Comparison of ENCODE assay signal across 18 cellular contexts in the genomic region with DNA sequence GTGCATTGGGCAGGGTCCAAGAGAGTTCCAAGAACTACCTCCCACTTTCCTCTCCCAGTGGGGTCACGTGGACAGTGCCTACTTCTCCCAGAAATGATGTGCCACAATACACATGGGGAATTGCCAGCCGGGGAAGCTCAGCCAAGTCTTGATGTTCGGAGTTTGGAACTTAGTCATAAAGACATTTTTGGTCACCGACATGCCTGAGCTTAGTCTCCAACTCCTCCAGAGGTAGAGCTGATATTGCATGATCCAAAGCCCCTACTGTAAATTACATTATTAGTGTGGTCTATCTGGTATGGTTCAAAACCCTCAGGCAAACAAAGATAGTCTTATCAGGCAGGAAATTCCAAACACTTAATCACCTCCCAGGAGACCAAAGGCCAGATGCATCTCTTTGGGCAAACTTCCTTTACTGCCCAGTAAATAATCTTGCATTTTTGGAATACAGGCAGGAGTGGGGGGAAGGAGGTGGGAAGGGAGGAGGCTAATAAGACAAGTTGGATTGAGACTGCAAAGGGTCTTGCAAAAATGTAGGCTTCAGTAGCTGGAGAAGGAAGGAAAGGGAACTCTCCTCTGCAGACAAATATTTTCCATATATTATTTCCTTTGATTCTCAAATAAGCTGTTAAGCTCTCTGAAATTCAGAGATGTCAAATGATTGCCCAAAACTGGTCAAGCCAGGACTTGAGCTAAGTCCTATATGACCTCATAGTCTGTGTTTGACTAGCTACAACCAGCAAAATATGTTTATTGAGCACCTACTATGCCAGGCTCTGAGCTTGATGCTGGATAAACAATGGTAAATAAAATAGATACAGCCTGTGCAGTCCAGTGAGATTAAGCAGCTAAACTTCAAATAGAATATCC.
DNase-seq lines count a peak whose midpoint lies in the region; ATAC-seq, FAIRE-seq and TF ChIP-seq lines count a peak whose summit lies in the region.
"Had no signal": no experiment of that assay in that cellular context is flagged by ENCODE, and none has a peak within 500 bp of the region (broad histone marks: within the 10 kb centered on the region; RNA-seq: fewer than 3 reads in every experiment).

No MANE protein-coding gene starts in this region.

- H3K9me3 ChIP-seq in Caco-2, result no peaks in the 10 kb centered on the region
- H3K9me3 ChIP-seq: gastrocnemius medialis, thyroid gland had no signal

- intact Hi-C loops in Caco-2 (cut with micrococcal nuclease; ENCODE audit: unreplicated experiment), result loop anchor here (1.0 to 10.0 kb wide), 2 partner anchors 61 to 120 kb away; no protein-coding TSS in a partner anchor

- peaks cover 13% of the 10 kb centered on the region for H3K36me3 Mint-ChIP-seq in Caco-2 (ENCODE audit: insufficient read depth, unreplicated experiment)
- H3K36me3 Mint-ChIP-seq in activated T-cell treated with anti-CD3 and anti-CD28 coated beads, Interleukin-2, amount 50 U/mL, for 4 hours (ENCODE audit: insufficient read depth), result no peaks in the 10 kb centered on the region

- H3K4me3 ChIP-seq in Caco-2 (ENCODE audit: low read depth, low read length), result no peak overlapping the region
- H3K4me3 ChIP-seq in bronchial epithelial cell (ENCODE audit: low read depth, low read length), result no peak overlapping the region
- H3K4me3 ChIP-seq: BLaER1 treated with 17β-estradiol and CSF1 and Interleukin-3, amounts not matched to agents 10 nM and 100 nM; gastrocnemius medialis; thyroid gland had no signal

- H3K27me3 ChIP-seq in Caco-2 (replicated peaks; ENCODE audit: control insufficient read depth, insufficient read depth, low read length) (no peaks in the 10 kb centered on the region), bronchial epithelial cell (ENCODE audit: control insufficient read depth, insufficient read depth, low read length) (no peaks in the 10 kb centered on the region)
- H3K27me3 ChIP-seq: BLaER1 treated with 17β-estradiol and CSF1 and Interleukin-3, amounts not matched to agents 10 nM and 100 nM; gastrocnemius medialis; thyroid gland had no signal

- ATAC-seq in omental fat pad (ENCODE audit: low FRiP score) (peak; percentile 81), HG03432 (IDR thresholded peaks at IDR 0.05; ENCODE audit: unreplicated experiment) (no peak)
- ATAC-seq in activated T-cell treated with anti-CD3 and anti-CD28 coated beads, Interleukin-2, amount 50 U/mL, for 4 hours, result no peak
- ATAC-seq: gastrocnemius medialis had no signal

- peaks cover 40% of the 10 kb centered on the region for H3K4me1 Mint-ChIP-seq in Caco-2 (ENCODE audit: low read depth, unreplicated experiment)
- no peaks in the 10 kb centered on the region for H3K4me1 Mint-ChIP-seq in activated T-cell treated with anti-CD3 and anti-CD28 coated beads, Interleukin-2, amount 50 U/mL, for 4 hours (ENCODE audit: low read depth)

- TF ChIP-seq CTCF in Caco-2 (IDR thresholded peaks at IDR 0.05; ENCODE audit: insufficient read depth in 1 of 2, low read depth in 1 of 2, low read length in 1 of 2, severe bottlenecking in 1 of 2, unreplicated experiment in 1 of 2) (no peak), bronchial epithelial cell (IDR thresholded peaks at IDR 0.05; ENCODE audit: insufficient read depth, low read length, severe bottlenecking) (no peak), omental fat pad (IDR thresholded peaks at IDR 0.05) (no peak)

- POLR2A ChIA-PET in Caco-2 (lab: Charles Lee), result interaction anchor here (0.7 kb wide), 1 partner anchor 34 kb away, joined by 3 read pairs; no protein-coding TSS in a partner anchor

- no peaks in the 10 kb centered on the region; the same call in 1 of the 2 replicates for H3K36me3 ChIP-seq in Caco-2 (ENCODE audit: control insufficient read depth, insufficient read depth, low read length)
- no peaks in the 10 kb centered on the region for H3K36me3 ChIP-seq in bronchial epithelial cell (ENCODE audit: control insufficient read depth, insufficient read depth, low read length)
- H3K36me3 ChIP-seq: BLaER1 treated with 17β-estradiol and CSF1 and Interleukin-3, amounts not matched to agents 10 nM and 100 nM; gastrocnemius medialis; thyroid gland had no signal

- peak overlapping the region; percentile 71 for H3K27ac Mint-ChIP-seq in Caco-2 (ENCODE audit: unreplicated experiment)
- H3K27ac Mint-ChIP-seq: activated T-helper 1 cell treated with anti-CD3 and anti-CD28 coated beads, Interleukin-12 subunit alpha, Interleukin-12 subunit beta, Interleukin-2, Interleukin-4 antibody, amounts not matched to agents 30 ng/mL and 10 ng/mL and 1 ng/mL, durations not matched to agents 14 hours and 24 hours and 36 hours had no signal

- no TSS peak for BruUV-seq in Caco-2 (replicated peaks; lab: Mats Ljungman, UMichigan)

- peaks cover 26% of the 10 kb centered on the region for H3K4me1 ChIP-seq in Caco-2
- H3K4me1 ChIP-seq: gastrocnemius medialis, parathyroid adenoma, thyroid gland had no signal

- no peak for FAIRE-seq in bronchial epithelial cell (lab: Jason Lieb, UNC)
- FAIRE-seq: G401.6 had no signal

- H3K27me3 Mint-ChIP-seq in Caco-2 (ENCODE audit: insufficient read depth, unreplicated experiment), result no peaks in the 10 kb centered on the region
- H3K27me3 Mint-ChIP-seq in activated T-cell treated with anti-CD3 and anti-CD28 coated beads, Interleukin-2, amount 50 U/mL, for 4 hours (ENCODE audit: low read depth), result peaks cover 12% of the 10 kb centered on the region

- DNase-seq in Caco-2, result peak; percentile 68 to 75
- peak; percentile 51 for DNase-seq in LoVo (ENCODE audit: low spot score)
- DNase-seq in bronchial epithelial cell (ENCODE audit: low read depth), result peak; percentile 86
- DNase-seq in omental fat pad (ENCODE audit: low spot score), result no peak
- no peak for DNase-seq in activated T-cell treated with anti-CD3 and anti-CD28 coated beads, Interleukin-2, amount 50 U/mL, for 4 hours
- DNase-seq in stimulated activated CD4-positive, alpha-beta T cell treated with anti-CD3 and anti-CD28 coated beads, Interleukin-12 subunit alpha, Interleukin-12 subunit beta, amount 100 ng/mL, for 4 hours, result no peak
- no peak for DNase-seq in HCEC 1CT
- DNase-seq: effector CD4-positive, alpha-beta T cell; gastrocnemius medialis; KBM-7; NCI-H1436 treated with DMSO at 0.1 percent for 48 hours; NCI-H526; thyroid gland had no signal

- H3K4me3 Mint-ChIP-seq in Caco-2 (ENCODE audit: unreplicated experiment), result no peak overlapping the region
- H3K4me3 Mint-ChIP-seq in activated T-cell treated with anti-CD3 and anti-CD28 coated beads, Interleukin-2, amount 50 U/mL, for 4 hours, result no peak overlapping the region
- H3K4me3 Mint-ChIP-seq: activated T-helper 1 cell treated with anti-CD3 and anti-CD28 coated beads, Interleukin-12 subunit alpha, Interleukin-12 subunit beta, Interleukin-2, Interleukin-4 antibody, amounts not matched to agents 30 ng/mL and 10 ng/mL and 1 ng/mL, durations not matched to agents 14 hours and 24 hours and 36 hours had no signal

- CTCF ChIA-PET in Caco-2 (lab: Charles Lee), result interaction anchor here (0.7 kb wide), 2 partner anchors 34 to 1260 kb away, joined by 3 to 5 read pairs; no protein-coding TSS in a partner anchor

- peaks cover 13% of the 10 kb centered on the region for H3K9me3 Mint-ChIP-seq in Caco-2 (ENCODE audit: unreplicated experiment)
- H3K9me3 Mint-ChIP-seq in activated T-cell treated with anti-CD3 and anti-CD28 coated beads, Interleukin-2, amount 50 U/mL, for 4 hours, result no peaks in the 10 kb centered on the region
- H3K9me3 Mint-ChIP-seq: activated T-helper 1 cell treated with anti-CD3 and anti-CD28 coated beads, Interleukin-12 subunit alpha, Interleukin-12 subunit beta, Interleukin-2, Interleukin-4 antibody, amounts not matched to agents 30 ng/mL and 10 ng/mL and 1 ng/mL, durations not matched to agents 14 hours and 24 hours and 36 hours had no signal

Comparison
In these comparisons a context has a peak if more than half of its experiments do, and no peak if none do; other contexts are left out.
1. DNase-seq: peak in Caco-2 (2 of 2), LoVo (single experiment) and bronchial epithelial cell (single experiment); none in omental fat pad (single experiment), activated T-cell treated with anti-CD3 and anti-CD28 coated beads, Interleukin-2, amount 50 U/mL, for 4 hours (single experiment), stimulated activated CD4-positive, alpha-beta T cell treated with anti-CD3 and anti-CD28 coated beads, Interleukin-12 subunit alpha, Interleukin-12 subunit beta, amount 100 ng/mL, for 4 hours (single experiment) and HCEC 1CT (single experiment).